20 cellular contexts compared by ENCODE assay signal in the genomic region with DNA sequence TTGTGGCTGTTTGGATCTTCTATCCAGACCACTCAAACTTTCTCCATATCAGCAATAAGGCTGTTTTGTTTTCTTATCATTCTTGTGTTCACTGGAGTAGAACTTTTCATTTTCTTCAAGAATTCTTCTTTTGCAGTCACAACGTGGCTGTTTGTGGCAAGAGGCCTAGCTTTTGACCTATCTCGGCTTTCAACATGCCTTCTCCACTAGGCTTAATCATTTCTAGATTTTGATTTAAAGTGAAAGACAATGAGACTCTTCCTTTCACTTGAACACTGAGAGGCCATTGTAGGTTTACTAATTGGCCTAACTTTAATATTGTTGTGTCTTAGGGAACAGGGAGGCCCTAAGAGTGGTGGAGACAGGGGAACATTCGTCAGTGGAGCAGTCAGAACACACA. TPM values are rescaled to one million over a fixed set of nuclear protein-coding genes. Genes with fewer than 3 reads are reported as not detected.
A peak's percentile ranks its signal among the peaks of the same experiment; 100 is the strongest.
DNase-seq lines count a peak whose midpoint lies in the region; ATAC-seq and TF ChIP-seq lines count a peak whose summit lies in the region.
"Had no signal": no experiment of that assay in that cellular context is flagged by ENCODE, and none has a peak within 500 bp of the region (broad histone marks: within the 10 kb centered on the region; RNA-seq: fewer than 3 reads in every experiment).

No MANE protein-coding gene starts in this region.

- H4K20me1 ChIP-seq in Karpas-422 (ENCODE audit: insufficient read depth, low read depth, low read length): no peaks in the 10 kb centered on the region

- peak overlapping the region; percentile 66 for H3K27ac Mint-ChIP-seq in activated T-cell treated with anti-CD3 and anti-CD28 coated beads, Interleukin-2, amount 50 U/mL, for 72 hours
- H3K27ac Mint-ChIP-seq: B cell; T-helper 1 cell treated with Interleukin-12 subunit alpha and Interleukin-12 subunit beta and Interleukin-4 antibody, amounts not matched to agents 30 μg/mL and 1 μg/mL, for 36 hours; type B pancreatic cell had no signal

- H3K9me2 ChIP-seq in Karpas-422 (replicated peaks; ENCODE audit: insufficient read depth, low read length): no peaks in the 10 kb centered on the region

- no peak overlapping the region for H2AFZ ChIP-seq in Karpas-422 (ENCODE audit: low read length)

- peaks cover 10% of the 10 kb centered on the region for H3K4me1 Mint-ChIP-seq in activated T-cell treated with anti-CD3 and anti-CD28 coated beads, Interleukin-2, amount 50 U/mL, for 72 hours (ENCODE audit: low read depth)
- H3K4me1 Mint-ChIP-seq: B cell had no signal

- 69 to 77% (median 74%) methylated on average over 3 of the region's 3 CpGs for WGBS in adrenal gland, 4 donors

- H3K9me3 ChIP-seq in adrenal gland (replicated peaks in 1 of 3) (no peaks in the 10 kb centered on the region), Karpas-422 (ENCODE audit: low read length) (no peaks in the 10 kb centered on the region)

- H3K9me3 Mint-ChIP-seq in activated T-cell treated with anti-CD3 and anti-CD28 coated beads, Interleukin-2, amount 50 U/mL, for 72 hours: no peaks in the 10 kb centered on the region
- H3K9me3 Mint-ChIP-seq: T-helper 1 cell treated with Interleukin-12 subunit alpha and Interleukin-12 subunit beta and Interleukin-4 antibody, amounts not matched to agents 30 μg/mL and 1 μg/mL, for 36 hours; type B pancreatic cell had no signal

- intact Hi-C loops in adrenal gland (cut with DNase I): no loop called here

- H3K79me2 ChIP-seq in Karpas-422 (ENCODE audit: low read length): no peaks in the 10 kb centered on the region

- H3K4me2 ChIP-seq in Karpas-422 (ENCODE audit: low read depth, low read length, poor library complexity, severe bottlenecking): no peak overlapping the region

- H3K27me3 ChIP-seq in adrenal gland (no peaks in the 10 kb centered on the region), Karpas-422 (ENCODE audit: low read length) (no peaks in the 10 kb centered on the region)

- H3K4me3 ChIP-seq in adrenal gland (no peak overlapping the region), Karpas-422 (ENCODE audit: low read length) (no peak overlapping the region)
- H3K4me3 ChIP-seq: coronary artery had no signal

- TF ChIP-seq POLR2A in adrenal gland (IDR thresholded peaks at IDR 0.05): no peak

- peak; percentile 52 to 73 for ATAC-seq in activated T-cell treated with anti-CD3 and anti-CD28 coated beads, Interleukin-2, amount 50 U/mL, for 72 hours (replicated peaks in 1 of 2)
- ATAC-seq in HG03571 (IDR thresholded peaks at IDR 0.05; ENCODE audit: unreplicated experiment) (peak; percentile 66), HG03354 (IDR thresholded peaks at IDR 0.05; ENCODE audit: poor library complexity, severe bottlenecking, unreplicated experiment) (no peak)
- ATAC-seq: stimulated activated naive CD8-positive, alpha-beta T cell treated with anti-CD3 and anti-CD28 coated beads, Interleukin-15, Interleukin-2, amounts not matched to agents 100 U/mL and 50 U/mL, for 24 hours had no signal

- no peaks in the 10 kb centered on the region for H3K4me1 ChIP-seq in adrenal gland (replicated peaks in 1 of 2)
- H3K4me1 ChIP-seq in Karpas-422 (ENCODE audit: low read length): no peaks in the 10 kb centered on the region

- no peaks in the 10 kb centered on the region for H3K36me3 Mint-ChIP-seq in activated T-cell treated with anti-CD3 and anti-CD28 coated beads, Interleukin-2, amount 50 U/mL, for 72 hours (ENCODE audit: insufficient read depth in 2 of 2)

- no peak overlapping the region for H3K27ac ChIP-seq in adrenal gland
- H3K27ac ChIP-seq in Karpas-422 (ENCODE audit: low read length): no peak overlapping the region
- H3K27ac ChIP-seq: 22Rv1, coronary artery had no signal

- peak overlapping the region in 1 of 2 donors; percentile 10 for H3K4me3 Mint-ChIP-seq in activated T-cell treated with anti-CD3 and anti-CD28 coated beads, Interleukin-2, amount 50 U/mL, for 72 hours
- H3K4me3 Mint-ChIP-seq: B cell; T-helper 1 cell treated with Interleukin-12 subunit alpha and Interleukin-12 subunit beta and Interleukin-4 antibody, amounts not matched to agents 30 μg/mL and 1 μg/mL, for 36 hours; type B pancreatic cell had no signal

- DNase-seq in activated T-cell treated with anti-CD3 and anti-CD28 coated beads, Interleukin-2, amount 50 U/mL, for 72 hours: no peak
- DNase-seq in activated T-cell treated with anti-CD3 and anti-CD28 coated beads for 4 hours (no peak), glomerular visceral epithelial cell (ENCODE audit: extremely low spot score) (peak; percentile 40), adrenal gland (no peak), NCI-H146 treated with DMSO at 0.1 percent for 48 hours (lab: John Stamatoyannopoulos, UW; ENCODE audit: unreplicated experiment) (no peak), Karpas-422 (no peak)
- DNase-seq: activated naive CD4-positive, alpha-beta T cell treated with anti-CD3 and anti-CD28 coated beads, Interleukin-2, amount 50 U/mL, for 16 hours; Calu3; NCI-H1436 treated with DMSO at 0.1 percent for 48 hours; NCI-H2171 treated with DMSO at 0.1 percent for 48 hours; NCI-H82; SIG-M5; stimulated activated naive CD8-positive, alpha-beta T cell treated with anti-CD3 and anti-CD28 coated beads, Interleukin-15, Interleukin-2, amounts not matched to agents 100 U/mL and 50 U/mL, for 24 hours had no signal

- peaks cover 24% of the 10 kb centered on the region for H3K27me3 Mint-ChIP-seq in activated T-cell treated with anti-CD3 and anti-CD28 coated beads, Interleukin-2, amount 50 U/mL, for 72 hours (ENCODE audit: low read depth)
- H3K27me3 Mint-ChIP-seq: type B pancreatic cell had no signal

- TF ChIP-seq CTCF in adrenal gland (IDR thresholded peaks at IDR 0.05): no peak

- H3K9ac ChIP-seq in Karpas-422 (ENCODE audit: low read length): no peak overlapping the region

- H3K36me3 ChIP-seq in adrenal gland (replicated peaks in 1 of 2) (no peaks in the 10 kb centered on the region), Karpas-422 (ENCODE audit: insufficient read depth, low read length) (no peaks in the 10 kb centered on the region)

RNA-seq across cellular contexts. Expression of a gene that starts 19.1 kb away (rescaled TPM):
- total RNA-seq in activated T-cell treated with anti-CD3 and anti-CD28 coated beads, Interleukin-2, amount 50 U/mL, for 72 hours: 1 to 10 TPM; 2.7 to 4.8 TPM
- total RNA-seq in adrenal gland: 1 to 10 TPM in 7 of 8 donors, under 1 TPM in 1; 0.85 to 5.3 (median 2.9) TPM
- polyA plus RNA-seq in adrenal gland: 1 to 10 TPM; 1.0 to 2.4 (median 1.6) TPM
- 0.22 TPM in 1 of 2 replicates, not detected in the other for total RNA-seq in Karpas-422 (2014; rRNA removed; shearing (Covaris generic); ENCODE audit: low replicate concordance)
- total RNA-seq: B cell had no signal
